Comparison of ENCODE assay signal across 10 cellular contexts in the genomic region with DNA sequence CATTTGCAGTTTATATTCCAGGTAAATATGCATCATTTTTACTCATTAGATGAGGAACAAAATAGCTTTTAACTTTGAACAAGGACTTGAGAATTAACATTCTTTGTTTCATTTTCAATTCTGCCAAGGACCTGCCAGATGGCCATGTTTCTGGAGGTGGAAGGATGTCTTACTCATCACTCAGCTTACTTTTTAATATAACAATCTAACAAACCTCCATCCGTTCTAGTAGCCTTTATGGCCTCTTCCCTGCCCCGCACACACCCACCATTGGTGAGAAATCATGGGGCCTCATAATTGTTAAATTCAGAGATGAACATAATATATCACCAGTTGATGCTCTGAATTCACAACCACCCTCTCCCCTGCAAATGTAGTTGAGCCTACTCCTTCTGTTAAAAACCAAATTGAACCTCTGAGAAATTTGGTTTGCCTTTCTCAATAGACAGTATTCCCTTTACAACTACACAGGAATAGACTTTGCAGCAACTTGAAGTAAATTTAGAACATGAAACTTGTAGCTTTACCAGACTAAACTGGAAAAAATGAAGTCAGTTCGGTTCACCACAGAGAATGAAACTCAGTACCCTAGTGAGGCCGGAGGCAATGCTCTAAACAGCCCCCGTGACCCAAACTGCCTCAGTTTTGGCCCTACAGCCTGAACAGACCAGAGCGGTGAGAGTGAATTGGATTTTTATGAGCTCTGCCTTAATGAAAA. TPM values are rescaled to one million over a fixed set of nuclear protein-coding genes. Genes with fewer than 3 reads are reported as not detected.
A peak's percentile ranks its signal among the peaks of the same experiment; 100 is the strongest.
DNase-seq lines count a peak whose midpoint lies in the region; ATAC-seq, FAIRE-seq and TF ChIP-seq lines count a peak whose summit lies in the region.
"Had no signal": no experiment of that assay in that cellular context is flagged by ENCODE, and none has a peak within 500 bp of the region (broad histone marks: within the 10 kb centered on the region; RNA-seq: fewer than 3 reads in every experiment).

No MANE protein-coding gene starts in this region.

- H3K27me3 ChIP-seq in ascending aorta = no peaks in the 10 kb centered on the region
- H3K27me3 ChIP-seq: tibial artery had no signal

- no peak overlapping the region for H3K4me3 ChIP-seq in GM12864 (ENCODE audit: low read depth, low read length)
- no peak overlapping the region for H3K4me3 ChIP-seq in ascending aorta
- H3K4me3 ChIP-seq: tibial artery had no signal

- no peaks in the 10 kb centered on the region for H3K36me3 ChIP-seq in ascending aorta
- H3K36me3 ChIP-seq: tibial artery had no signal

- ATAC-seq in GM19463 (IDR thresholded peaks at IDR 0.05; ENCODE audit: unreplicated experiment) (peak; percentile 84), HG03139 (IDR thresholded peaks at IDR 0.05; ENCODE audit: unreplicated experiment) (peak; percentile 82)

- peak; percentile 27 for DNase-seq in GM12864 (ENCODE audit: low read depth)
- no peak for DNase-seq in ascending aorta (ENCODE audit: low spot score in 2 of 2)
- no peak for DNase-seq in occipital lobe (lab: John Stamatoyannopoulos, UW)
- DNase-seq in frontal cortex (ENCODE audit: low spot score in 2 of 2) = no peak
- DNase-seq in islet precursor cell = no peak
- no peak for DNase-seq in COLO829 (ENCODE audit: low spot score)
- DNase-seq: NCI-H2081, tibial artery had no signal

- intact Hi-C loops in ascending aorta (cut with DNase I) = loop anchor here (5.0 kb wide), 2 partner anchors 51 to 74 kb away; a partner anchor contains a TSS

- TF ChIP-seq CTCF in GM12864 (IDR thresholded peaks at IDR 0.05; ENCODE audit: low read depth, low read length, missing control alignments) = no peak
- TF ChIP-seq CTCF in ascending aorta (IDR thresholded peaks at IDR 0.05) = no peak

- H3K9me3 ChIP-seq in ascending aorta = no peaks in the 10 kb centered on the region
- H3K9me3 ChIP-seq: tibial artery had no signal

- H3K27ac ChIP-seq in ascending aorta = peak overlapping the region; percentile 56 to 59

- no peaks in the 10 kb centered on the region for H3K4me1 ChIP-seq in ascending aorta
- H3K4me1 ChIP-seq: tibial artery had no signal

- FAIRE-seq in frontal cortex (lab: Jason Lieb, UNC) = no peak

RNA-seq across cellular contexts. Expression of a gene that starts 50.1 kb away (rescaled TPM):
- 18.5 TPM for total RNA-seq in ascending aorta
- total RNA-seq in occipital lobe = 196 TPM
- total RNA-seq in frontal cortex = 205 TPM

Comparison
In these comparisons a context has a peak if more than half of its experiments do, and no peak if none do; other contexts are left out.
1. RNA of a gene that starts 50.1 kb away (total RNA-seq): 205 TPM in frontal cortex (single experiment) and 196 TPM in occipital lobe (single experiment); 18.5 TPM in ascending aorta (single experiment); every median in the first group is over 10 times any median in the second.